In the genomic region with DNA sequence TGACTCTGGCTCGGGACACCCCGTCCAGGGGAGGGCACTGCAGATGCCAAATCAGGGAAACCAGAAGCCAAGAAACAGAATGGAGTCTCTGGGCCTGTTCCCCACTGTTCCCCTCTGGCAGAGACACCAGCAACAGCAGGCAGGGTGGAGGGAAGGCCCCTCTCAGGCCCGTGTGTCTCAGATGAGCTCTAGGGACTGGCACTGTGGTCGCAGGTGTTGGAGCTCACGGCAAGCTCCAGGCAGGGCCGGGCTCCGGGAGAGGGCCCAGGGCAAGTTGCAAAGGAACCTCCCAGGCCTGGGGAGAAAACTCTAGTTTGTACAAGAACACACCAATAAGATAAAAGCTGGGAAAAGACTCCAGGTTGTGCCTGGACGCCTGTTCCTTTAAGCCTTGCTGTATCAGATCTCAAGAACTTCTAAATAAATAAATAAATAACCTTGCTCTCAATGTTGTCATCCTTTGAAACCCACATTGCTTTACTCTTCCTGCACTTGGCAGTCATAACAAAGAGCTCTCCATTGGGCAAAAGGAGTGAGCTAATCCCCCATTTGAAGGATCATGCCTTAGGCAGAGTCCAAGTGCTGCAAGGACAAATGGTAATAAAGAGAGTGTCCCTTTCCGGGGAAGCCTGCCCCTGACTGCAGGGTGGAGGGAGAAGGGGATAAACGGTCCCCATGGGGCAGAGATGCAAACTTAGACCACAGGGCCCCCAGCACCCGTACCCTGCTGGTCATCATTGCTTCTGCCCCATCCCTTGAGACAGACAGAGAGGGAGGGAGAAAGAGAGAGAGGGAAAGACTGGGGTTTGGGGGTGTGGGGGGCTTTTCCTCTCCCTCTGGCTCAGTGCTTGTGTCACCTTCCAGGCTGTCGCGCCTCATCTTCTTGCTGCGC, we compare ENCODE assay signal across 18 cellular contexts. TPM values are rescaled to one million over a fixed set of nuclear protein-coding genes. Genes with fewer than 3 reads are reported as not detected.
A peak's percentile ranks its signal among the peaks of the same experiment; 100 is the strongest.
DNase-seq lines count a peak whose midpoint lies in the region; ATAC-seq and TF ChIP-seq lines count a peak whose summit lies in the region.
"Had no signal": no experiment of that assay in that cellular context is flagged by ENCODE, and none has a peak within 500 bp of the region (broad histone marks: within the 10 kb centered on the region; RNA-seq: fewer than 3 reads in every experiment).

No MANE protein-coding gene starts in this region.

- H3K9ac ChIP-seq in mammary epithelial cell (ENCODE audit: insufficient read depth, low read length) = no peak overlapping the region

- intact Hi-C loops in mammary epithelial cell (cut with micrococcal nuclease) = loop anchor here (10.0 kb wide), 2 partner anchors 295 to 385 kb away; a partner anchor contains a TSS

- peak; percentile 54 for DNase-seq in DMS79 treated with DMSO at 0.1 percent for 48 hours (lab: John Stamatoyannopoulos, UW)
- DNase-seq in M059J (ENCODE audit: low read depth) = peak; percentile 47
- peak; percentile 34 for DNase-seq in mammary epithelial cell
- DNase-seq in midbrain (lab: John Stamatoyannopoulos, UW) = peak; percentile 7
- DNase-seq in amniotic stem cell (lab: John Stamatoyannopoulos, UW) = no peak
- DNase-seq in CD1c-positive myeloid dendritic cell (ENCODE audit: extremely low spot score) = no peak
- DNase-seq in stimulated activated CD4-positive, alpha-beta T cell treated with anti-CD3 and anti-CD28 coated beads, Interleukin-15, amount 100 ng/mL, for 24 hours = no peak
- DNase-seq: activated CD8-positive, alpha-beta T cell treated with anti-CD3 and anti-CD28 coated beads, Interleukin-2, amount 10 ng/mL, durations not matched to agents 7 days and 5 days; BE2C; endodermal cell; naive B cell had no signal

- H3K27me3 ChIP-seq in mammary epithelial cell (ENCODE audit: insufficient read depth, low read length) = peaks cover 28% of the 10 kb centered on the region
- H3K27me3 ChIP-seq: BE2C, tibial nerve had no signal

- no peak overlapping the region for H3K27ac ChIP-seq in mammary epithelial cell (ENCODE audit: insufficient read depth, low read depth, low read length)
- H3K27ac ChIP-seq: foreskin keratinocyte, tibial nerve had no signal

- H3K36me3 ChIP-seq in mammary epithelial cell (ENCODE audit: insufficient read depth, low read length) = no peaks in the 10 kb centered on the region
- H3K36me3 ChIP-seq: BE2C, tibial nerve had no signal

- BruUV-seq in mammary epithelial cell (replicated peaks; lab: Mats Ljungman, UMichigan) = no TSS peak

- H4K20me1 ChIP-seq in mammary epithelial cell (ENCODE audit: insufficient read depth, low read length) = no peaks in the 10 kb centered on the region

- no peaks in the 10 kb centered on the region for H3K79me2 ChIP-seq in mammary epithelial cell (ENCODE audit: insufficient read depth, low read length)

- CTCF ChIA-PET in mammary epithelial cell (lab: Charles Lee; ENCODE audit: low non-redundant PET) = interaction anchor here (0.7 kb wide), 1 partner anchor 270 kb away, joined by 3 read pairs; no protein-coding TSS in a partner anchor

- dilution Hi-C loops in mammary epithelial cell (cut with HindIII; ENCODE audit: low sequenced_read_pairs) = no loop called here

- H3K4me3 ChIP-seq in mammary epithelial cell (replicated peaks in 1 of 3; ENCODE audit: insufficient read depth in 1 of 3, low read depth in 2 of 3, low read length in 3 of 3) = no peak overlapping the region
- H3K4me3 ChIP-seq: tibial nerve had no signal

- WGBS in mammary epithelial cell (ENCODE audit: low coverage, missing lambda C conversion rate) = 31% methylated on average over 11 of the region's 14 CpGs

- TF ChIP-seq CTCF in mammary epithelial cell (conservative IDR thresholded peaks at IDR 0.05 in 1 of 2, IDR thresholded peaks at IDR 0.05 in 1 of 2; ENCODE audit: extremely low read depth in 1 of 2, insufficient read depth in 1 of 2, low read depth in 1 of 2, low read length in 2 of 2) = no peak

- no peak for ATAC-seq in GM21447 (IDR thresholded peaks at IDR 0.05; ENCODE audit: unreplicated experiment)
- ATAC-seq: activated CD8-positive, alpha-beta T cell treated with anti-CD3 and anti-CD28 coated beads, Interleukin-2, amount 10 ng/mL, durations not matched to agents 7 days and 5 days; foreskin keratinocyte; stimulated activated memory B cell treated with anti-CD40 and anti-IgM and Interleukin-4, amounts not matched to agents 10 μg/mL and 1 μg/mL and 100 μg/mL, for 72 hours had no signal

- peak overlapping the region; percentile 10 for H2AFZ ChIP-seq in mammary epithelial cell (ENCODE audit: low read depth, low read length)

- H3K4me2 ChIP-seq in mammary epithelial cell (ENCODE audit: insufficient read depth, low read depth, low read length) = peak overlapping the region; percentile 18

- H3K9me3 ChIP-seq in mammary epithelial cell (replicated peaks; ENCODE audit: insufficient read depth, low read length) = no peaks in the 10 kb centered on the region
- H3K9me3 ChIP-seq: BE2C, tibial nerve had no signal

- in situ Hi-C loops in mammary epithelial cell (cut with MboI; ENCODE audit: low sequenced_read_pairs in 2 of 2) = loop anchor here (10.0 to 25.0 kb wide), 3 partner anchors 567 to 675 kb away; a partner anchor contains a TSS

- peaks cover 14% of the 10 kb centered on the region for H3K4me1 ChIP-seq in mammary epithelial cell (ENCODE audit: insufficient read depth, low read length)
- H3K4me1 ChIP-seq: BE2C, foreskin keratinocyte, tibial nerve had no signal

RNA-seq across cellular contexts. Expression of a gene that starts 33.3 kb away (rescaled TPM):
- not detected in 2 replicates for total RNA-seq in M059J (2014; rRNA removed; shearing (Covaris generic))
- total RNA-seq in mammary epithelial cell = not detected
- polyA plus RNA-seq in mammary epithelial cell = not detected
- not detected for polyA minus RNA-seq in mammary epithelial cell
- total RNA-seq: activated CD8-positive, alpha-beta T cell treated with anti-CD3 and anti-CD28 coated beads, Interleukin-2, amount 10 ng/mL, durations not matched to agents 7 days and 5 days; activated T-helper 1 cell treated with anti-CD3 and anti-CD28 coated beads, Interleukin-12 subunit alpha, Interleukin-12 subunit beta, Interleukin-2, Interleukin-4 antibody, amounts not matched to agents 30 ng/mL and 10 ng/mL and 1 ng/mL, durations not matched to agents 14 hours and 24 hours and 36 hours; foreskin keratinocyte; left lobe of liver had no signal
- polyA plus RNA-seq: foreskin keratinocyte, IgD-negative memory B cell had no signal

Comparison
In these comparisons a context has a peak if more than half of its experiments do, and no peak if none do; other contexts are left out.
1. DNase-seq: peak in DMS79 treated with DMSO at 0.1 percent for 48 hours (single experiment), M059J (single experiment), mammary epithelial cell (single experiment) and midbrain (single experiment); none in amniotic stem cell (single experiment), CD1c-positive myeloid dendritic cell (single experiment) and stimulated activated CD4-positive, alpha-beta T cell treated with anti-CD3 and anti-CD28 coated beads, Interleukin-15, amount 100 ng/mL, for 24 hours (single experiment).